In the genomic region with DNA sequence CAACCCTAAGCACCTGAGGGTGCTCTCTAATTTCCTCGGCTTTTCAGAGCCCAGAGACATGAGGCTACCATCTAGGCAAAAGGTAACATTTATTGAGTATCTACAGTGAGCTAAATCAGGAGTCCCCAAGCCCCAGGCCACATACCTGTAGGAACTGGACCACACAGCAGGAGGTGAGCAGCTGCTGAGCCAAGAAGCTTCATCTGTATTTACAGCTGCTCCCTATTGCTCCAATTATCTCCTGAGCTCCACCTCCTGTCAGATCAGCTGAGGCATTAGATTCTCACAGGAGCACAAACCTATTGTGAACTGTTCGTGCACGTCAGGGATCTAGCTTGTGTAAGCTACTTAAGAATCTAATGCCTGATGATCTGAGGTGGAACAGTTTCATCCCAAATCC, we compare ENCODE assay signal across 17 cellular contexts.
DNase-seq lines count a peak whose midpoint lies in the region; ATAC-seq lines count a peak whose summit lies in the region.
"Had no signal": no experiment of that assay in that cellular context is flagged by ENCODE, and none has a peak within 500 bp of the region (broad histone marks: within the 10 kb centered on the region; RNA-seq: fewer than 3 reads in every experiment).

No MANE protein-coding gene starts in this region.

- H3K18ac ChIP-seq in mesendoderm (ENCODE audit: low read length) = no peak overlapping the region

- H3K79me1 ChIP-seq in mesendoderm (ENCODE audit: low read length) = no peaks in the 10 kb centered on the region

- no peak overlapping the region for H2BK15ac ChIP-seq in mesendoderm (replicated peaks; ENCODE audit: low read depth)

- H3K9ac ChIP-seq in mesendoderm (ENCODE audit: low read length) = no peak overlapping the region
- H3K9ac ChIP-seq: BLaER1 had no signal

- H2BK120ac ChIP-seq in mesendoderm (ENCODE audit: low read depth, low read length) = no peak overlapping the region

- no peak overlapping the region for H3K4ac ChIP-seq in mesendoderm (ENCODE audit: low read depth, low read length)

- no peak overlapping the region for H4K5ac ChIP-seq in mesendoderm (ENCODE audit: low read length)

- no peak overlapping the region for H3K4me3 ChIP-seq in mesendoderm (ENCODE audit: low read length)
- H3K4me3 ChIP-seq: BLaER1 had no signal

- no peak overlapping the region for H2AK5ac ChIP-seq in mesendoderm (ENCODE audit: low read length)

- H3K27ac ChIP-seq in mesendoderm (ENCODE audit: low read depth, low read length) = no peak overlapping the region
- H3K27ac ChIP-seq: 22Rv1, BLaER1 had no signal

- H4K8ac ChIP-seq in mesendoderm (ENCODE audit: low read depth, low read length) = no peak overlapping the region

- no peak overlapping the region for H3K4me2 ChIP-seq in mesendoderm (ENCODE audit: low read length)
- H3K4me2 ChIP-seq: BLaER1 had no signal

- no CpG with 5 or more reads among the region's 3 CpGs for WGBS in mesendoderm (ENCODE audit: extremely low coverage, insufficient coverage, low lambda C conversion rate)

- ATAC-seq in left lobe of liver = no peak
- ATAC-seq: HepG2 had no signal

- DNase-seq in DMS53 (lab: John Stamatoyannopoulos, UW) (peak; percentile 1), DMS53 treated with DMSO at 0.1 percent for 48 hours (lab: John Stamatoyannopoulos, UW; ENCODE audit: unreplicated experiment) (no peak), NCI-H82 (lab: John Stamatoyannopoulos, UW) (peak; percentile 58), NCI-H82 treated with DMSO at 0.1 percent for 48 hours (lab: John Stamatoyannopoulos, UW; ENCODE audit: unreplicated experiment) (no peak), NCI-H146 treated with DMSO at 0.1 percent for 48 hours (lab: John Stamatoyannopoulos, UW; ENCODE audit: unreplicated experiment) (peak; percentile 55), mesendoderm (peak; percentile 16), left lobe of liver (ENCODE audit: low spot score) (no peak), islet precursor cell (no peak)
- DNase-seq: AML-193; Calu3; CD8-positive, alpha-beta memory T cell; DND-41; GF-D8; HCEC 1CT had no signal

- H3K56ac ChIP-seq in mesendoderm (ENCODE audit: low read length) = no peak overlapping the region

- no peaks in the 10 kb centered on the region for H3K4me1 ChIP-seq in mesendoderm (ENCODE audit: control insufficient read depth, low read depth, low read length)

- H3K23ac ChIP-seq in mesendoderm (ENCODE audit: low read length) = no peak overlapping the region

- H3K27me3 ChIP-seq in mesendoderm (ENCODE audit: insufficient read depth, low read length, poor library complexity) = no peaks in the 10 kb centered on the region
- H3K27me3 ChIP-seq: BLaER1 had no signal

- no peaks in the 10 kb centered on the region for H3K36me3 ChIP-seq in mesendoderm (ENCODE audit: control insufficient read depth, insufficient read depth, low read length)
- H3K36me3 ChIP-seq: BLaER1 had no signal

- no peak overlapping the region for H2BK5ac ChIP-seq in mesendoderm (ENCODE audit: low read length)

- H3K79me2 ChIP-seq in mesendoderm (ENCODE audit: control insufficient read depth, insufficient read depth, low read length) = no peaks in the 10 kb centered on the region

Comparison
In these comparisons a context has a peak if more than half of its experiments do, and no peak if none do; other contexts are left out.
1. DNase-seq: peak in DMS53 (single experiment), NCI-H82 (single experiment), NCI-H146 treated with DMSO at 0.1 percent for 48 hours (single experiment) and mesendoderm (single experiment); none in DMS53 treated with DMSO at 0.1 percent for 48 hours (single experiment), NCI-H82 treated with DMSO at 0.1 percent for 48 hours (single experiment), left lobe of liver (single experiment) and islet precursor cell (single experiment).